ENCODE assay signal across 24 cellular contexts in the genomic region with DNA sequence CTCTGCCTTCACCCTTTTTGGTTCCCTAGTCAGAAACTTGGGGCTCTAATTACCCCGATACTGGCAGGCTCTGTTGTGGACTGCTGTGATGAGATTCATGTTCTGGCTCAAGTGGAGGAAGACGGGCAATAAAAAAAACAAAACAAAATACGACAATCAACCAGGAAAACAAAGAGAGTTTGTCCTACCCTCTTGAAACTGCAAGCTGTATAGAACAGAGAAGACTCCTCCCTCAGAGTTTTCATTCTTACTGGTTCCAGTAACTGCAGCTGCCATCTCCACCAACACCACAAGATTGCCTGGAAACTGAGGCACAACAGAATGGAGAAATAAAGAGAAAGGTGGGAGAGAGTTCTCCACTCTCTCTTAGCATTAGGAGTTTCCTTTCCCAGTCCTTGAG. TPM values are rescaled to one million over a fixed set of nuclear protein-coding genes. Genes with fewer than 3 reads are reported as not detected.
"Had no signal": no experiment of that assay in that cellular context is flagged by ENCODE, and none has a peak within 500 bp of the region (broad histone marks: within the 10 kb centered on the region; RNA-seq: fewer than 3 reads in every experiment).

No MANE protein-coding gene starts in this region.

- H3K27ac ChIP-seq: RWPE1 had no signal

- H3K9me2 ChIP-seq: SK-N-SH had no signal

- ATAC-seq: HepG2, Panc1, PC-3 had no signal

- H3K4me2 ChIP-seq: SK-N-SH had no signal

- H3K9ac ChIP-seq: SK-N-SH had no signal

- DNase-seq: IMR-90, Kasumi-1, KG1, MV-4-11, NCI-H1048, NCI-H1105 treated with DMSO at 0.1 percent for 48 hours, NCI-H1417 treated with DMSO at 0.1 percent for 48 hours, NCI-H146, NCI-H187, NCI-H2029, NCI-H2081 treated with DMSO at 0.1 percent for 48 hours, NCI-H2227 treated with DMSO at 0.1 percent for 48 hours, NCI-H524, NCI-H526 treated with DMSO at 0.1 percent for 48 hours, NCI-H748 treated with DMSO at 0.1 percent for 48 hours, PC-3, SHP77, SK-N-SH had no signal

- H3K9me3 ChIP-seq: SK-N-SH had no signal

RNA-seq across cellular contexts. Expression of gene IL1RAPL1, which starts 11.1 kb away (rescaled TPM):
- total RNA-seq: HepG2; NCI-H460; OCI-LY7; T-helper 1 cell treated with Interleukin-12 subunit alpha and Interleukin-12 subunit beta and Interleukin-4 antibody, amounts not matched to agents 30 ng/mL and 1 ng/mL, for 36 hours had no signal
